In the genomic region with DNA sequence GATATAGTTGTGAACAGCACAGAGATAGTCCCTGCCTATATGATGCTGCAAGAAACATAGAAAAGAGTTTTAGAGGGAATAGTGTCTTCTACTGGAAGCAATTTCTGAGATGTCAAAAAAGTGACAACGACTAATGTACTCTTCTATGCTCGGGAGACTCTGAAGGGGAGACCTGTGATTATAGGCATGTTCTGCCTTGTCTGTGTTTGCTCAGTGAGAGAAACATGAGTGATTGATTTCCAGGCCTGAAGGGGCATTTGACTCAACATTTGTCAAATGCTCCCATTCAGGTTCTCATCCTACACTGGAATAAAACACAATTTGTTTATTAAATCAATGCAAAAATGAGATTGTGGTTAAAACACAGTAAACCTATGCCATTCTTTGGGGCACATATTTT, we compare ENCODE assay signal across 20 cellular contexts.
DNase-seq lines count a peak whose midpoint lies in the region.
"Had no signal": no experiment of that assay in that cellular context is flagged by ENCODE, and none has a peak within 500 bp of the region (broad histone marks: within the 10 kb centered on the region; RNA-seq: fewer than 3 reads in every experiment).

No MANE protein-coding gene starts in this region.

- peak; percentile 14 for DNase-seq in DMS53 (lab: John Stamatoyannopoulos, UW)
- no peak for DNase-seq in DMS53 treated with DMSO at 0.1 percent for 48 hours (lab: John Stamatoyannopoulos, UW; ENCODE audit: unreplicated experiment)
- DNase-seq in NCI-H146 (lab: John Stamatoyannopoulos, UW): peak; percentile 35
- peak; percentile 59 for DNase-seq in NCI-H748 (lab: John Stamatoyannopoulos, UW; ENCODE audit: unreplicated experiment)
- peak; percentile 3 for DNase-seq in epithelial cell of prostate (ENCODE audit: low read depth, low spot score)
- DNase-seq in germinal center (ENCODE audit: low spot score): no peak
- DNase-seq in GOT3 (lab: John Stamatoyannopoulos, UW): no peak
- no peak for DNase-seq in GDM1 (lab: John Stamatoyannopoulos, UW)
- DNase-seq: ACHN; CD4-positive, alpha-beta T cell; COR-L47; DMS 273 treated with DMSO at 0.1 percent for 48 hours; Kasumi-1; NCI-H187; NCI-H446 treated with DMSO at 0.1 percent for 48 hours; NCI-H82; T-helper 9 cell had no signal

- no peak overlapping the region for H3K27ac ChIP-seq in epithelial cell of prostate
- H3K27ac ChIP-seq: 22Rv1, BLaER1, SJSA1 had no signal

Comparison
In these comparisons a context has a peak if more than half of its experiments do, and no peak if none do; other contexts are left out.
1. DNase-seq: peak in DMS53 (single experiment), NCI-H146 (single experiment), NCI-H748 (single experiment) and epithelial cell of prostate (single experiment); none in DMS53 treated with DMSO at 0.1 percent for 48 hours (single experiment), germinal center (single experiment), GOT3 (single experiment) and GDM1 (single experiment).